In genomic region chr10:44464503-44464902, GRCh38 we compare ENCODE assay signal across 1 cellular context.
TF ChIP-seq lines count a peak whose summit lies in the region.

No MANE protein-coding gene starts in this region.

TF ChIP-seq in K562, 482 proteins besides CTCF, POLR2A, EP300 and RAD21:
- TF ChIP-seq MYBL2 (IDR thresholded peaks at IDR 0.05; ENCODE audit: low read depth) = no peak
- no peak for TF ChIP-seq MYBL2 (CRISPR knock-in tag; IDR thresholded peaks at IDR 0.05; ENCODE audit: borderline replicate concordance)
- no peak for TF ChIP-seq ZNF655 (CRISPR knock-in tag; IDR thresholded peaks at IDR 0.05)
- no peak for TF ChIP-seq COPS2 (conservative IDR thresholded peaks at IDR 0.05)
- TF ChIP-seq, protein P1, sequence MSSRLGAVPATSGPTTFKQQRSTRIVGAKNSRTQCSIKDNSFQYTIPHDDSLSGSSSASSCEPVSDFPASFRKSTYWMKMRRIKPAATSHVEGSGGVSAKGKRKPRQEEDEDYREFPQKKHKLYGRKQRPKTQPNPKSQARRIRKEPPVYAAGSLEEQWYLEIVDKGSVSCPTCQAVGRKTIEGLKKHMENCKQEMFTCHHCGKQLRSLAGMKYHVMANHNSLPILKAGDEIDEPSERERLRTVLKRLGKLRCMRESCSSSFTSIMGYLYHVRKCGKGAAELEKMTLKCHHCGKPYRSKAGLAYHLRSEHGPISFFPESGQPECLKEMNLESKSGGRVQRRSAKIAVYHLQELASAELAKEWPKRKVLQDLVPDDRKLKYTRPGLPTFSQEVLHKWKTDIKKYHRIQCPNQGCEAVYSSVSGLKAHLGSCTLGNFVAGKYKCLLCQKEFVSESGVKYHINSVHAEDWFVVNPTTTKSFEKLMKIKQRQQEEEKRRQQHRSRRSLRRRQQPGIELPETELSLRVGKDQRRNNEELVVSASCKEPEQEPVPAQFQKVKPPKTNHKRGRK (tag; IDR thresholded peaks at IDR 0.05) = peak; percentile 24; the same call in 1 of the 2 replicates
- TF ChIP-seq POLR2H (tag; IDR thresholded peaks at IDR 0.05; ENCODE audit: low read depth) = no peak
